11 cellular contexts compared by ENCODE assay signal in the genomic region with DNA sequence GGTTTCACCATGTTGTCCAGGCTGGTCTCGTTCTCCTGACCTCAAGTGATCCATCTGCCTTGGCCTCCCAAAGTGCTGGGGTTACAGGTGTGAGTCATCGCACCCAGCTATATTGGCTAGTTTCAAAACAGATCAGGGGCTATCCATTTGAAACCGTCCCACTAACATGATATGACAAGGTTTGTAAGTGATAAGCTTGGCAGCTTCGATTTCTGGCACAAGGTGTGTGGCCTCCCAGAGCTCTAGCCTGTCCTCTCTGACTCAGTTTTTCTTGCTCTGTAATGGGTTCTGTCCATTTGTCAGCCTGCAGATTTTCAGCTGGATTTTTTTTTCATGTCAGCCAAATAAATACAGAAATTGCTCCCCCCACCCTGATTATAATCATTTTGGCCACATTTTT. TPM values are rescaled to one million over a fixed set of nuclear protein-coding genes. Genes with fewer than 3 reads are reported as not detected.
A peak's percentile ranks its signal among the peaks of the same experiment; 100 is the strongest.
DNase-seq lines count a peak whose midpoint lies in the region; ATAC-seq lines count a peak whose summit lies in the region.
"Had no signal": no experiment of that assay in that cellular context is flagged by ENCODE, and none has a peak within 500 bp of the region (broad histone marks: within the 10 kb centered on the region; RNA-seq: fewer than 3 reads in every experiment).

No MANE protein-coding gene starts in this region.

- H3K4me3 Mint-ChIP-seq in activated T-cell treated with anti-CD3 and anti-CD28 coated beads, Interleukin-2, amount 50 U/mL, for 4 hours: no peak overlapping the region
- H3K4me3 Mint-ChIP-seq: dendritic cell treated with granulocyte-macrophage colony-stimulating factor and Interleukin-4, amounts not matched to agents 40 ng/mL and 50 ng/mL, for 4 days had no signal

- H3K27me3 ChIP-seq in neuron (ENCODE audit: insufficient read depth, low read length): no peaks in the 10 kb centered on the region

- H3K9me3 Mint-ChIP-seq in activated T-cell treated with anti-CD3 and anti-CD28 coated beads, Interleukin-2, amount 50 U/mL, for 4 hours: peaks cover 4% of the 10 kb centered on the region
- H3K9me3 Mint-ChIP-seq: dendritic cell treated with granulocyte-macrophage colony-stimulating factor and Interleukin-4, amounts not matched to agents 40 ng/mL and 50 ng/mL, for 4 days had no signal

- H3K36me3 Mint-ChIP-seq in activated T-cell treated with anti-CD3 and anti-CD28 coated beads, Interleukin-2, amount 50 U/mL, for 4 hours (ENCODE audit: insufficient read depth): no peaks in the 10 kb centered on the region

- H3K9me3 ChIP-seq in neuron (ENCODE audit: low read length): no peaks in the 10 kb centered on the region

- DNase-seq in activated T-cell treated with anti-CD3 and anti-CD28 coated beads, Interleukin-2, amount 50 U/mL, for 4 hours: no peak
- no peak for DNase-seq in activated T-cell treated with anti-CD3 and anti-CD28 coated beads, Interleukin-2, amount 50 U/mL, for 1 hour
- DNase-seq in M059J (ENCODE audit: low read depth) (peak; percentile 7), AML-193 (lab: John Stamatoyannopoulos, UW) (no peak), NCI-H526 treated with DMSO at 0.1 percent for 48 hours (lab: John Stamatoyannopoulos, UW) (no peak)
- no peak for DNase-seq in stimulated activated CD4-positive, alpha-beta T cell treated with anti-CD3 and anti-CD28 coated beads, Interleukin-4, amount 100 ng/mL, for 4 hours
- DNase-seq: left ventricle myocardium superior, NCI-H524 treated with DMSO at 0.1 percent for 48 hours had no signal

- H2AFZ ChIP-seq in neuron (ENCODE audit: low read depth, low read length): peak overlapping the region; percentile 10

- H3K27me3 Mint-ChIP-seq in activated T-cell treated with anti-CD3 and anti-CD28 coated beads, Interleukin-2, amount 50 U/mL, for 4 hours (ENCODE audit: low read depth): no peaks in the 10 kb centered on the region

- peaks cover 3% of the 10 kb centered on the region for H3K4me1 ChIP-seq in neuron (ENCODE audit: insufficient read depth, low read length)

- H3K4me3 ChIP-seq in neuron (ENCODE audit: low read length): no peak overlapping the region

- peaks cover 12% of the 10 kb centered on the region for H3K4me1 Mint-ChIP-seq in activated T-cell treated with anti-CD3 and anti-CD28 coated beads, Interleukin-2, amount 50 U/mL, for 4 hours (ENCODE audit: low read depth)

- no peaks in the 10 kb centered on the region for H3K36me3 ChIP-seq in neuron (ENCODE audit: insufficient read depth, low read length)

- peak; percentile 30 to 44 for ATAC-seq in activated T-cell treated with anti-CD3 and anti-CD28 coated beads, Interleukin-2, amount 50 U/mL, for 4 hours
- peak; percentile 58 for ATAC-seq in GM21825 (IDR thresholded peaks at IDR 0.05; ENCODE audit: unreplicated experiment)
- ATAC-seq: left ventricle myocardium superior had no signal

RNA-seq across cellular contexts. Expression of a gene that starts 31.8 kb away (rescaled TPM):
- total RNA-seq in activated T-cell treated with anti-CD3 and anti-CD28 coated beads, Interleukin-2, amount 50 U/mL, for 4 hours: 10 to 100 TPM; 26.0 to 28.7 (median 27.8) TPM
- 7.0 and 10.6 TPM in 2 replicates for total RNA-seq in M059J (2014; rRNA removed; shearing (Covaris generic))

RNA-seq across cellular contexts. Expression of a gene that starts 55.5 kb away (rescaled TPM):
- total RNA-seq in activated T-cell treated with anti-CD3 and anti-CD28 coated beads, Interleukin-2, amount 50 U/mL, for 4 hours: 10 to 100 TPM; 20.9 to 25.0 (median 24.5) TPM
- total RNA-seq in M059J (2014; rRNA removed; shearing (Covaris generic)): 15.8 and 24.1 TPM in 2 replicates
